ENCODE assay signal across 8 cellular contexts in genomic region chr3:149970716-149971402, GRCh38. TPM values are rescaled to one million over a fixed set of nuclear protein-coding genes. Genes with fewer than 3 reads are reported as not detected.
DNase-seq lines count a peak whose midpoint lies in the region; ATAC-seq and TF ChIP-seq lines count a peak whose summit lies in the region.

A gene with protein sequence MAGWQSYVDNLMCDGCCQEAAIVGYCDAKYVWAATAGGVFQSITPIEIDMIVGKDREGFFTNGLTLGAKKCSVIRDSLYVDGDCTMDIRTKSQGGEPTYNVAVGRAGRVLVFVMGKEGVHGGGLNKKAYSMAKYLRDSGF (minus strand): TSS chr3:149970895. CDS start chr3:149970856, 39 bp downstream.

- intact Hi-C loops in Calu3 (cut with micrococcal nuclease; ENCODE audit: unreplicated experiment), result no loop called here
- intact Hi-C loops in IMR-90 (cut with micrococcal nuclease), result loop anchor here (2.0 kb wide), 1 partner anchor 108 kb away; no protein-coding TSS in a partner anchor
- intact Hi-C loops in head of caudate nucleus (cut with DNase I), result no loop called here
- intact Hi-C loops in ovary (cut with DNase I), result loop anchor here in 1 of 4 donors (5.0 kb wide), 1 partner anchor 436 kb away; the partner anchor contains the start of gene TSC22D2
- intact Hi-C loops in thyroid gland (cut with DNase I), result no loop called here

- peak within 1 kb of the TSS; percentile 89 for H3K27ac Mint-ChIP-seq in Calu3 (ENCODE audit: unreplicated experiment)

- no TSS peak for BruUV-seq in Calu3 (replicated peaks; lab: Mats Ljungman, UMichigan)
- no TSS peak for BruUV-seq in IMR-90 (replicated peaks; lab: Mats Ljungman, UMichigan)

- TF ChIP-seq POLR2A in IMR-90 (IDR thresholded peaks at IDR 0.05; ENCODE audit: low read depth, low read length) (peak; percentile 79), ovary (IDR thresholded peaks at IDR 0.05) (peak; percentile 25), thyroid gland (IDR thresholded peaks at IDR 0.05) (peak in 1 of 2 donors; percentile 69)

- peak within 1 kb of the TSS; percentile 33 to 80 for H4K8ac ChIP-seq in IMR-90 (ENCODE audit: low read depth in 2 of 2, low read length in 2 of 2)

- H3K9me3 Mint-ChIP-seq in Calu3 (ENCODE audit: low read depth, unreplicated experiment), result no peaks in the 10 kb centered on the region

- peak within 1 kb of the TSS; percentile 69 for H2BK120ac ChIP-seq in IMR-90 (ENCODE audit: low read depth, low read length)

- in situ Hi-C loops in IMR-90 (cut with MboI; ENCODE audit: low sequenced_read_pairs) (no loop called here), SK-MEL-5 (cut with HindIII; ENCODE audit: low pct_unique_long_range_greater_than_20kb, low sequenced_read_pairs) (no loop called here)

- H4K91ac ChIP-seq in IMR-90 (ENCODE audit: insufficient read depth, low read depth, low read length), result peak within 1 kb of the TSS; percentile 92

- H2AK9ac ChIP-seq in IMR-90 (replicated peaks; ENCODE audit: low read depth, low read length, poor library complexity), result peak within 1 kb of the TSS; percentile 94

- peaks cover 16% of the 10 kb centered on the region; the same call in 1 of the 2 replicates for H4K20me1 ChIP-seq in IMR-90 (ENCODE audit: insufficient read depth, low read length)

- peak within 1 kb of the TSS; percentile 47; the same call in 1 of the 3 replicates for H2BK15ac ChIP-seq in IMR-90 (ENCODE audit: low read depth, low read length)

- H3K4me3 Mint-ChIP-seq in Calu3 (ENCODE audit: low read depth, unreplicated experiment), result peak within 1 kb of the TSS; percentile 80

- POLR2A ChIA-PET in IMR-90 (lab: Charles Lee; ENCODE audit: unreplicated experiment), result interaction anchor here (0.6 to 2.5 kb wide), 3 partner anchors 176 to 306 kb away, joined by 4 to 17 read pairs (median 12); no protein-coding TSS in a partner anchor

- peak within 1 kb of the TSS; percentile 35; the same call in 1 of the 2 replicates for H2BK20ac ChIP-seq in IMR-90 (ENCODE audit: low read depth, low read length)

- peaks cover 3% of the 10 kb centered on the region; the same call in 1 of the 2 replicates for H3K4me1 ChIP-seq in IMR-90 (ENCODE audit: control insufficient read depth, insufficient read depth, low read length)
- peaks cover 3% of the 10 kb centered on the region for H3K4me1 ChIP-seq in ovary (ENCODE audit: insufficient read depth)
- peaks cover 6 to 12% of the 10 kb centered on the region in 2 donors for H3K4me1 ChIP-seq in thyroid gland

- H3K14ac ChIP-seq in IMR-90 (replicated peaks; ENCODE audit: low read depth, low read length), result peak within 1 kb of the TSS; percentile 98

- H3K9me1 ChIP-seq in IMR-90 (ENCODE audit: insufficient read depth, low read length), result no peaks in the 10 kb centered on the region

- H3K36me3 Mint-ChIP-seq in Calu3 (ENCODE audit: insufficient read depth, unreplicated experiment), result peaks cover 61% of the 10 kb centered on the region

- ATAC-seq in GM21526 (IDR thresholded peaks at IDR 0.05; ENCODE audit: low FRiP score, unreplicated experiment) (peak; percentile 35), IMR-90 (ENCODE audit: low read depth) (peak; percentile 75)

- peak within 1 kb of the TSS; percentile 97 for H3K4me2 ChIP-seq in IMR-90 (ENCODE audit: low read depth, low read length)

- CTCF ChIA-PET in Calu3 (lab: Charles Lee) (interaction anchor here (0.6 to 3.4 kb wide), 4 partner anchors 10 to 517 kb away, joined by 3 to 28 read pairs (median 6); no protein-coding TSS in a partner anchor), IMR-90 (lab: Yijun Ruan, JAX) (interaction anchor here (1.2 kb wide), 1 partner anchor 131 kb away, joined by 3 read pairs; no protein-coding TSS in a partner anchor)

- peak within 1 kb of the TSS; percentile 92 for H3K56ac ChIP-seq in IMR-90 (ENCODE audit: extremely low read depth, insufficient read depth, low read length)

- H2BK5ac ChIP-seq in IMR-90 (ENCODE audit: low read depth, low read length, poor library complexity, severe bottlenecking), result peak within 1 kb of the TSS; percentile 96

- WGBS in IMR-90 (ENCODE audit: extremely low coverage in 2 of 2, insufficient read length in 1 of 2), 2 experiments, result 1% methylated on average over 48 of the region's 102 CpGs; no CpG with 5 or more reads in 1 of the 2 experiments
- 0 to 1% (median 1%) methylated on average over 56 to 102 of the region's 102 CpGs for WGBS in ovary, 3 donors
- WGBS in thyroid gland, 2 donors, result 0% methylated on average over 6 of the region's 102 CpGs; no CpG with 5 or more reads in 1 of the 2 donors

- peak within 1 kb of the TSS; percentile 95 for H3K4me3 ChIP-seq in IMR-90 (ENCODE audit: insufficient read depth, low read depth, low read length)
- H3K4me3 ChIP-seq in ovary, result peak within 1 kb of the TSS; percentile 57
- peak within 1 kb of the TSS; percentile 78 to 88 (median 83) for H3K4me3 ChIP-seq in thyroid gland (replicated peaks in 1 of 3)

- H3K36me3 ChIP-seq in IMR-90 (ENCODE audit: control insufficient read depth, insufficient read depth, low read length) (peaks cover 6% of the 10 kb centered on the region), ovary (no peaks in the 10 kb centered on the region), thyroid gland (no peaks in the 10 kb centered on the region)

- TF ChIP-seq EP300 in ovary (IDR thresholded peaks at IDR 0.05), result no peak

- H2AFZ ChIP-seq in IMR-90 (replicated peaks; ENCODE audit: low read length, poor library complexity), result peak within 1 kb of the TSS; percentile 97

- H3K27me3 Mint-ChIP-seq in Calu3 (ENCODE audit: unreplicated experiment), result no peaks in the 10 kb centered on the region

- TF ChIP-seq CTCF in Calu3 (IDR thresholded peaks at IDR 0.05; ENCODE audit: unreplicated experiment), result no peak
- no peak for TF ChIP-seq CTCF in IMR-90 (conservative IDR thresholded peaks at IDR 0.05; ENCODE audit: low read depth, low read length)
- peak in 1 of 3 donors; percentile 17 for TF ChIP-seq CTCF in ovary (IDR thresholded peaks at IDR 0.05)
- TF ChIP-seq CTCF in thyroid gland (IDR thresholded peaks at IDR 0.05), result no peak

- H3K27ac ChIP-seq in IMR-90 (ENCODE audit: insufficient read depth, low read length) (peak within 1 kb of the TSS; percentile 93), ovary (peak within 1 kb of the TSS; percentile 94 to 95), thyroid gland (peak within 1 kb of the TSS; percentile 86 to 92 (median 88))

- peak within 1 kb of the TSS; percentile 93 for H3K9ac ChIP-seq in IMR-90 (ENCODE audit: low read depth, low read length)

- H3K4me1 Mint-ChIP-seq in Calu3 (ENCODE audit: low read depth, unreplicated experiment), result peaks cover 25% of the 10 kb centered on the region

- H3K9me3 ChIP-seq in IMR-90 (ENCODE audit: control insufficient read depth, insufficient read depth, low read length) (no peaks in the 10 kb centered on the region), ovary (no peaks in the 10 kb centered on the region), thyroid gland (no peaks in the 10 kb centered on the region)

- dilution Hi-C loops in IMR-90 (cut with HindIII; ENCODE audit: low sequenced_read_pairs, unreplicated experiment), result no loop called here

- peak within 1 kb of the TSS; percentile 95 for H3K4ac ChIP-seq in IMR-90 (ENCODE audit: low read depth, low read length)

- DNase-seq in Calu3, result peak; percentile 89
- DNase-seq in IMR-90, result peak; percentile 73
- peak; percentile 72 for DNase-seq in SK-MEL-5 (ENCODE audit: low read depth, low spot score)
- DNase-seq in activated naive CD8-positive, alpha-beta T cell treated with anti-CD3 and anti-CD28 coated beads, Interleukin-2, amount 50 U/mL, for 16 hours (ENCODE audit: low read depth, low spot score), result peak; percentile 6
- DNase-seq in head of caudate nucleus, result peak; percentile 6 to 87 (median 72)
- peak; percentile 80 to 89 (median 84) for DNase-seq in ovary
- DNase-seq in thyroid gland, result peak; percentile 72 to 77

- H3K27me3 ChIP-seq in IMR-90 (ENCODE audit: control insufficient read depth, insufficient read depth, low read length) (no peaks in the 10 kb centered on the region), ovary (no peaks in the 10 kb centered on the region), thyroid gland (no peaks in the 10 kb centered on the region)

- TF ChIP-seq RAD21 in IMR-90 (IDR thresholded peaks at IDR 0.05; ENCODE audit: low read length), result no peak

- peak within 1 kb of the TSS; percentile 81 for H2AK5ac ChIP-seq in IMR-90 (ENCODE audit: low read depth, low read length)

- H3K23ac ChIP-seq in IMR-90 (ENCODE audit: low read depth, low read length), result peak within 1 kb of the TSS; percentile 95

- peaks cover 4 to 23% of the 10 kb centered on the region in 2 experiments; a peak in 2 of 4 replicates for H3K79me1 ChIP-seq in IMR-90 (ENCODE audit: low read depth in 1 of 2, low read length in 2 of 2)

- peak within 1 kb of the TSS; percentile 59 for H4K5ac ChIP-seq in IMR-90 (ENCODE audit: low read depth, low read length)

- H3K18ac ChIP-seq in IMR-90 (ENCODE audit: low read depth, low read length), result peak within 1 kb of the TSS; percentile 72

TF ChIP-seq in IMR-90, 13 proteins besides CTCF, POLR2A, EP300 and RAD21 (continues in another document):
- TF ChIP-seq, protein P1, sequence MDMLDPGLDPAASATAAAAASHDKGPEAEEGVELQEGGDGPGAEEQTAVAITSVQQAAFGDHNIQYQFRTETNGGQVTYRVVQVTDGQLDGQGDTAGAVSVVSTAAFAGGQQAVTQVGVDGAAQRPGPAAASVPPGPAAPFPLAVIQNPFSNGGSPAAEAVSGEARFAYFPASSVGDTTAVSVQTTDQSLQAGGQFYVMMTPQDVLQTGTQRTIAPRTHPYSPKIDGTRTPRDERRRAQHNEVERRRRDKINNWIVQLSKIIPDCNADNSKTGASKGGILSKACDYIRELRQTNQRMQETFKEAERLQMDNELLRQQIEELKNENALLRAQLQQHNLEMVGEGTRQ (IDR thresholded peaks at IDR 0.05; ENCODE audit: low read depth, low read length), result peak; percentile 48; the same call in 1 of the 2 replicates
- TF ChIP-seq MAZ (IDR thresholded peaks at IDR 0.05; ENCODE audit: borderline replicate concordance, low read depth, low read length) (peak; percentile 86), CEBPB (IDR thresholded peaks at IDR 0.05; ENCODE audit: low read depth, low read length) (no peak), SMC3 (IDR thresholded peaks at IDR 0.05; ENCODE audit: low read depth, low read length) (no peak), NFE2L2 (IDR thresholded peaks at IDR 0.05; ENCODE audit: low read depth, low read length) (no peak), RCOR1 (IDR thresholded peaks at IDR 0.05; ENCODE audit: insufficient replicate concordance, low read length) (no peak), FOS (IDR thresholded peaks at IDR 0.05; ENCODE audit: low read depth, low read length) (no peak)

RNA-seq across cellular contexts. Expression of the gene that starts here (rescaled TPM):
- total RNA-seq in Calu3 (2022) (219 and 225 TPM in 2 replicates), IMR-90 (2012; rRNA removed) (256 and 342 TPM in 2 replicates), ovary (100 to 1,000 TPM in 1 of 7 donors, 10 to 100 TPM in 6; 48.3 to 113 (median 88.9) TPM), thyroid gland (100 to 1,000 TPM in 3 of 4 donors, 10 to 100 TPM in 1; 96.1 to 114 (median 111) TPM)
- polyA plus RNA-seq in IMR-90 (2012; rRNA removed) (351 and 444 TPM in 2 replicates), ovary (100 to 1,000 TPM in 1 of 2 donors, 10 to 100 TPM in 1; 83.2 to 175 TPM)
- polyA plus RNA-seq in IMR-90 (2012; cell fraction: cytosol; rRNA removed), result 146 and 203 TPM in 2 replicates
- polyA plus RNA-seq in IMR-90 (2012; cell fraction: nucleus; rRNA removed; ENCODE audit: low replicate concordance), result 78.8 and 268 TPM in 2 replicates
- 127 and 128 TPM in 2 replicates for total RNA-seq in SK-MEL-5 (2014; rRNA removed; shearing (Covaris generic))
- 177 and 195 TPM in 2 replicates for polyA plus RNA-seq in SK-MEL-5 (2015; cell fraction: cytosol; rRNA removed)
- polyA plus RNA-seq in SK-MEL-5 (2015; cell fraction: nucleus; rRNA removed), result 199 and 212 TPM in 2 replicates

Comparison
In these comparisons a context has a peak if more than half of its experiments do, and no peak if none do; other contexts are left out.
1. Peak in every context shown above with its lines: DNase-seq, ATAC-seq, H3K4me3 ChIP-seq and H3K27ac ChIP-seq.
2. DNase-seq: peak in every context shown above with its lines; median percentile 89 in Calu3; 84 in ovary; 74 in thyroid gland; 73 in IMR-90; 72 in SK-MEL-5; 72 in head of caudate nucleus; 6 in activated naive CD8-positive, alpha-beta T cell treated with anti-CD3 and anti-CD28 coated beads, Interleukin-2, amount 50 U/mL, for 16 hours.